10 cellular contexts compared by ENCODE assay signal in genomic region chr14:104350463-104351185, GRCh38.
DNase-seq lines count a peak whose midpoint lies in the region; ATAC-seq and TF ChIP-seq lines count a peak whose summit lies in the region.
"Had no signal": no experiment of that assay in that cellular context is flagged by ENCODE, and none has a peak within 500 bp of the region (broad histone marks: within the 10 kb centered on the region; RNA-seq: fewer than 3 reads in every experiment).

No MANE protein-coding gene starts in this region.

- peak overlapping the region in 2 of 59 donors; percentile 14 to 28 for H3K4me3 ChIP-seq in dorsolateral prefrontal cortex

- peaks cover 0 to 20% (median 4%) of the 10 kb centered on the region in 45 donors for H3K27me3 ChIP-seq in dorsolateral prefrontal cortex

- TF ChIP-seq CTCF in dorsolateral prefrontal cortex (IDR thresholded peaks at IDR 0.05 in 54 of 56, conservative IDR thresholded peaks at IDR 0.05 in 2 of 56; ENCODE audit: low read depth in 1 of 56, partially characterized antibody in 56 of 56), result peak in 24 of 56 donors; percentile 9 to 56 (median 28)

- DNase-seq in DMS79 treated with DMSO at 0.1 percent for 48 hours (lab: John Stamatoyannopoulos, UW) (peak; percentile 82), NCI-H1417 treated with DMSO at 0.1 percent for 48 hours (lab: John Stamatoyannopoulos, UW) (peak; percentile 7), dorsolateral prefrontal cortex (peak; percentile 25 to 96 (median 86)), occipital lobe (lab: John Stamatoyannopoulos, UW) (peak; percentile 64), GOT3 (lab: John Stamatoyannopoulos, UW) (no peak), DMS153 treated with DMSO at 0.1 percent for 48 hours (lab: John Stamatoyannopoulos, UW; ENCODE audit: unreplicated experiment) (no peak)
- DNase-seq: activated CD4-positive, alpha-beta T cell treated with anti-CD3 and anti-CD28 coated beads, Interleukin-2, amount 10 ng/mL, durations not matched to agents 24 days and 14 days; GF-D8 had no signal

- peak overlapping the region in 45 of 59 donors; percentile 1 to 86 (median 61) for H3K27ac ChIP-seq in dorsolateral prefrontal cortex

- ATAC-seq in GM19463 (IDR thresholded peaks at IDR 0.05; ENCODE audit: unreplicated experiment), result no peak
- no peak for ATAC-seq in HG03378 (IDR thresholded peaks at IDR 0.05; ENCODE audit: unreplicated experiment)

- intact Hi-C loops in dorsolateral prefrontal cortex (cut with DNase I), result loop anchor here (2.0 to 10.0 kb wide), 2 partner anchors 74 to 284 kb away; no protein-coding TSS in a partner anchor

Comparison
In these comparisons a context has a peak if more than half of its experiments do, and no peak if none do; other contexts are left out.
1. DNase-seq: peak in DMS79 treated with DMSO at 0.1 percent for 48 hours (single experiment), NCI-H1417 treated with DMSO at 0.1 percent for 48 hours (single experiment), dorsolateral prefrontal cortex (10 of 10) and occipital lobe (single experiment); none in GOT3 (single experiment) and DMS153 treated with DMSO at 0.1 percent for 48 hours (single experiment).